20 cellular contexts compared by ENCODE assay signal in the genomic region with DNA sequence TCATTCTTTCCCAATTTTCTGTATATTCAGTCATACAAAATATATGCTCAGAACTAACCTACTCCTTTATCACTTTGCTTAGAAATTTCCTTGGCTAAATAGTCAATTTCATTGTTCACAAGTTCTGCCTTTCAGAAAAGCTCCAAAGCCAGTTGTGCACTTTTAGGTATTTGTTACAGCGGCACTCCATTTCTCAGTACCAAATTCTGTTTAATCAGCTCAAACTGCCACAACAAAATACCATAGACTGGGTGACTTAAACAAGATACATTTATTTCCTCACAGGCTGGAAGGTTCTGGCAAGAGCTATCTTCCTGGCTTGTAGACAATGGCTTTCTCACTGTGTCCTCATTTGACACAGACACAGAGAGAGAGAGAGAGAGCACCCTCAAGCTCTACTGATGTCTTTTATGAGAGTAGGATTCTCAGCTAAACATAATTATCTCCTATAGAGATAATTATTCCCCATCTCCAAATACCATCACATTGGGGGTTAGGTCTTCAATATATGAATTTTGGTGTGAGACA.
"Had no signal": no experiment of that assay in that cellular context is flagged by ENCODE, and none has a peak within 500 bp of the region (broad histone marks: within the 10 kb centered on the region; RNA-seq: fewer than 3 reads in every experiment).

No MANE protein-coding gene starts in this region.

- FAIRE-seq: colon had no signal

- H3K27me3 ChIP-seq: esophagus squamous epithelium, neural progenitor cell, ovary, spleen, testis, tibial nerve, upper lobe of right lung, vagina had no signal

- DNase-seq: effector memory CD8-positive, alpha-beta T cell; esophagus squamous epithelium; foreskin fibroblast; islet precursor cell; mammary epithelial cell; ovary; spleen; stimulated activated CD4-positive, alpha-beta T cell treated with anti-CD3 and anti-CD28 coated beads, Interleukin-15, amount 100 ng/mL, for 24 hours; stimulated activated CD4-positive, alpha-beta T cell treated with anti-CD3 and anti-CD28 coated beads, Interleukin-1b, Interleukin-23, amount 100 ng/mL, for 48 hours; stimulated activated CD4-positive, alpha-beta T cell treated with anti-CD3 and anti-CD28 coated beads, Interleukin-4, amount 100 ng/mL, for 4 hours; stimulated activated naive B cell treated with anti-CD40 and anti-IgM and Interleukin-4, amounts not matched to agents 10 μg/mL and 1 μg/mL and 100 μg/mL, for 72 hours; stimulated activated naive CD8-positive, alpha-beta T cell treated with anti-CD3 and anti-CD28 coated beads, Interleukin-15, amount 100 ng/mL, for 72 hours; testis; upper lobe of right lung had no signal

- H3K9ac ChIP-seq: neural progenitor cell had no signal

- H3K4me3 ChIP-seq: esophagus squamous epithelium, neural progenitor cell, ovary, spleen, testis, tibial nerve, upper lobe of right lung, vagina had no signal

- H3K27ac ChIP-seq: esophagus squamous epithelium, neural progenitor cell, ovary, spleen, testis, tibial nerve, upper lobe of right lung, vagina had no signal

- ATAC-seq: effector memory CD8-positive, alpha-beta T cell; natural killer cell treated with Interleukin-12 subunit alpha and Interleukin-12 subunit beta and Interleukin-15 and Interleukin-18, amount 100 ng/mL, for 72 hours; sciatic nerve; stimulated activated naive B cell treated with anti-CD40 and anti-IgM and Interleukin-4, amounts not matched to agents 10 μg/mL and 1 μg/mL and 100 μg/mL, for 72 hours; stimulated activated naive CD8-positive, alpha-beta T cell treated with anti-CD3 and anti-CD28 coated beads, Interleukin-15, amount 100 ng/mL, for 72 hours; upper lobe of right lung had no signal

- H3K4me2 ChIP-seq: neural progenitor cell had no signal

- H3K4me1 ChIP-seq: esophagus squamous epithelium, neural progenitor cell, spleen, testis, tibial nerve, upper lobe of right lung, vagina had no signal

- H3K36me3 ChIP-seq: esophagus squamous epithelium, neural progenitor cell, ovary, spleen, tibial nerve, upper lobe of right lung, vagina had no signal

- H3K9me3 ChIP-seq: esophagus squamous epithelium, ovary, spleen, testis, tibial nerve, upper lobe of right lung, vagina had no signal

- H2AFZ ChIP-seq: neural progenitor cell had no signal
